In the genomic region with DNA sequence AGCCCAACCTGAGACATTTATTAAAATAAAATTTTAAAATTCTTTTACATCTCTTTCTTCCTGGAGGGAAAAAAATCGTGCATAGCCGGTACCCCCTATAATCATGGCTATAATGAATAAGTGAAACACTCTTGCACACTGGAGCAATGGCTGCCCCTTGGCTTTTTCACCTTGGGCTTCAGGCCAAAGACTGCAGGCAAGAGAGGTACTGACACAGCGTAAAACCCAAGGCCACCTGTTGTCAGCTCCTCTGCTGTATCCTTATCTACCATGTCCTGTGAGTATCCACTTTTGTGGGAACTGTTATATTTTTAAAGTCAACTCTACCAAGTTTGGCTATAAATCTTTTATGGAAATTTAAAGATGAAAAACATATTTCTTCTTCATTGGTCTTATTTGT, we compare ENCODE assay signal across 23 cellular contexts. TPM values are rescaled to one million over a fixed set of nuclear protein-coding genes. Genes with fewer than 3 reads are reported as not detected.
"Had no signal": no experiment of that assay in that cellular context is flagged by ENCODE, and none has a peak within 500 bp of the region (broad histone marks: within the 10 kb centered on the region; RNA-seq: fewer than 3 reads in every experiment).

No MANE protein-coding gene starts in this region.

- H3K27ac ChIP-seq: SK-N-MC, WERI-Rb-1 had no signal

- H3K4me3 ChIP-seq: MG63, SK-N-MC had no signal

- H3K9me3 ChIP-seq: MG63 had no signal

- H3K36me3 ChIP-seq: MG63, WERI-Rb-1 had no signal

- H3K27me3 ChIP-seq: MG63 had no signal

- ATAC-seq: activated CD4-positive, alpha-beta T cell treated with anti-CD3 and anti-CD28 coated beads for 36 hours; Right ventricle myocardium inferior; T-cell had no signal

- DNase-seq: activated CD4-positive, alpha-beta memory T cell treated with anti-CD3 and anti-CD28 coated beads, Interleukin-2, amount 10 ng/mL, durations not matched to agents 7 days and 5 days; activated CD4-positive, alpha-beta T cell treated with anti-CD3 and anti-CD28 coated beads for 36 hours; activated CD4-positive, alpha-beta T cell treated with anti-CD3 and anti-CD28 coated beads, Interleukin-2, amount 50 U/mL, for 1 hour; activated gamma-delta T cell treated with Interleukin-2 at 50 U/mL for 16 hours; activated naive CD4-positive, alpha-beta T cell treated with anti-CD3 and anti-CD28 coated beads, Interleukin-2, amount 10 ng/mL, durations not matched to agents 7 days and 5 days; activated naive CD8-positive, alpha-beta T cell treated with anti-CD3 and anti-CD28 coated beads for 36 hours; activated T-cell treated with anti-CD3 and anti-CD28 coated beads for 4 hours; activated T-cell treated with anti-CD3 and anti-CD28 coated beads, Interleukin-2, amount 50 U/mL, for 48 hours; anterior cingulate cortex; cerebellar nuclear complex; MG63; NCI-H1436; NCI-H1694 treated with DMSO at 0.1 percent for 48 hours; NCI-H2081 treated with DMSO at 0.1 percent for 48 hours; NCI-H524; NCI-H748 treated with DMSO at 0.1 percent for 48 hours; T-cell; T-helper 2 cell; T1000; WERI-Rb-1 had no signal

RNA-seq across cellular contexts. Expression of a gene that starts 23.0 kb away (rescaled TPM):
- total RNA-seq: RPMI7951 had no signal
